ENCODE assay signal across 26 cellular contexts in genomic region chr11:92285776-92286175, GRCh38.
"Had no signal": no experiment of that assay in that cellular context is flagged by ENCODE, and none has a peak within 500 bp of the region (broad histone marks: within the 10 kb centered on the region; RNA-seq: fewer than 3 reads in every experiment).

No MANE protein-coding gene starts in this region.

- H3K4me1 Mint-ChIP-seq: immature natural killer cell; naive B cell; stimulated activated memory B cell treated with anti-CD40 and anti-IgM and Interleukin-4, amounts not matched to agents 10 μg/mL and 1 μg/mL and 100 μg/mL, for 72 hours; stimulated activated naive CD8-positive, alpha-beta T cell treated with anti-CD3 and anti-CD28 coated beads, Interleukin-15, amount 100 ng/mL, for 72 hours had no signal

- H3K4me1 ChIP-seq: left lung, right lobe of liver, uterus had no signal

- H3K27ac ChIP-seq: left lung, ovary, right atrium auricular region, right lobe of liver, transverse colon, uterus had no signal

- H3K4me3 ChIP-seq: left lung, lung, ovary, right atrium auricular region, right lobe of liver, smooth muscle cell, transverse colon, uterus had no signal

- H3K9me3 ChIP-seq: left lung, ovary, right atrium auricular region, right lobe of liver, transverse colon, uterus had no signal

- H3K27me3 ChIP-seq: left lung, ovary, right atrium auricular region, right lobe of liver, transverse colon, uterus had no signal

- H3K4me3 Mint-ChIP-seq: immature natural killer cell; mesothelial cell of epicardium; naive B cell; natural killer cell treated with Interleukin-12 subunit alpha and Interleukin-12 subunit beta and Interleukin-15 and Interleukin-18, amount 100 ng/mL, for 72 hours; stimulated activated memory B cell treated with anti-CD40 and anti-IgM and Interleukin-4, amounts not matched to agents 10 μg/mL and 1 μg/mL and 100 μg/mL, for 72 hours; stimulated activated naive CD8-positive, alpha-beta T cell treated with anti-CD3 and anti-CD28 coated beads, Interleukin-15, amount 100 ng/mL, for 72 hours had no signal

- H3K36me3 ChIP-seq: left lung, ovary, right atrium auricular region, right lobe of liver, transverse colon, uterus had no signal

- H3K4me2 ChIP-seq: smooth muscle cell had no signal

- ATAC-seq: left colon; natural killer cell treated with Interleukin-12 subunit alpha and Interleukin-12 subunit beta and Interleukin-15 and Interleukin-18, amount 100 ng/mL, for 72 hours; right lobe of liver; stimulated activated memory B cell treated with anti-CD40 and anti-IgM and Interleukin-4, amounts not matched to agents 10 μg/mL and 1 μg/mL and 100 μg/mL, for 72 hours; stimulated activated naive CD8-positive, alpha-beta T cell treated with anti-CD3 and anti-CD28 coated beads, Interleukin-15, amount 100 ng/mL, for 72 hours had no signal

- H3K36me3 Mint-ChIP-seq: immature natural killer cell; mesothelial cell of epicardium; naive B cell; natural killer cell treated with Interleukin-12 subunit alpha and Interleukin-12 subunit beta and Interleukin-15 and Interleukin-18, amount 100 ng/mL, for 72 hours; stimulated activated memory B cell treated with anti-CD40 and anti-IgM and Interleukin-4, amounts not matched to agents 10 μg/mL and 1 μg/mL and 100 μg/mL, for 72 hours had no signal

- DNase-seq: hypothalamus; immature natural killer cell; kidney; left colon; left lung; mesendoderm; naive B cell; ovary; right lobe of liver; stimulated activated CD4-positive, alpha-beta T cell treated with anti-CD3 and anti-CD28 coated beads, Interleukin-1b, Interleukin-23, amount 100 ng/mL, for 48 hours; stimulated activated CD4-positive, alpha-beta T cell treated with anti-CD3 and anti-CD28 coated beads, Interleukin-2, amount 100 ng/mL, for 48 hours; stimulated activated CD4-positive, alpha-beta T cell treated with anti-CD3 and anti-CD28 coated beads, Interleukin-4, amount 100 ng/mL, for 4 hours; stimulated activated CD8-positive, alpha-beta memory T cell treated with anti-CD3 and anti-CD28 coated beads, Interleukin-4, amount 100 ng/mL, for 48 hours; stimulated activated naive CD4-positive, alpha-beta T cell treated with Interleukin-2 at 50 U/mL for 16 hours; stimulated activated naive CD8-positive, alpha-beta T cell treated with anti-CD3 and anti-CD28 coated beads, Interleukin-15, amount 100 ng/mL, for 72 hours; substantia nigra; transverse colon; uterus had no signal

- H3K27ac Mint-ChIP-seq: immature natural killer cell; mesothelial cell of epicardium; naive B cell; natural killer cell treated with Interleukin-12 subunit alpha and Interleukin-12 subunit beta and Interleukin-15 and Interleukin-18, amount 100 ng/mL, for 72 hours; progenitor cell of endocrine pancreas; stimulated activated memory B cell treated with anti-CD40 and anti-IgM and Interleukin-4, amounts not matched to agents 10 μg/mL and 1 μg/mL and 100 μg/mL, for 72 hours; stimulated activated naive CD8-positive, alpha-beta T cell treated with anti-CD3 and anti-CD28 coated beads, Interleukin-15, amount 100 ng/mL, for 72 hours had no signal

- H3K9me3 Mint-ChIP-seq: mesothelial cell of epicardium had no signal

- H3K27me3 Mint-ChIP-seq: naive B cell; natural killer cell treated with Interleukin-12 subunit alpha and Interleukin-12 subunit beta and Interleukin-15 and Interleukin-18, amount 100 ng/mL, for 72 hours; progenitor cell of endocrine pancreas; stimulated activated memory B cell treated with anti-CD40 and anti-IgM and Interleukin-4, amounts not matched to agents 10 μg/mL and 1 μg/mL and 100 μg/mL, for 72 hours; stimulated activated naive CD8-positive, alpha-beta T cell treated with anti-CD3 and anti-CD28 coated beads, Interleukin-15, amount 100 ng/mL, for 72 hours had no signal

- FAIRE-seq: islet of Langerhans, kidney had no signal
